12 cellular contexts compared by ENCODE assay signal in genomic region chr5:35863159-35863558, GRCh38. TPM values are rescaled to one million over a fixed set of nuclear protein-coding genes. Genes with fewer than 3 reads are reported as not detected.
A peak's percentile ranks its signal among the peaks of the same experiment; 100 is the strongest.
DNase-seq lines count a peak whose midpoint lies in the region; ATAC-seq and TF ChIP-seq lines count a peak whose summit lies in the region.
"Had no signal": no experiment of that assay in that cellular context is flagged by ENCODE, and none has a peak within 500 bp of the region (broad histone marks: within the 10 kb centered on the region; RNA-seq: fewer than 3 reads in every experiment).

No MANE protein-coding gene starts in this region.

- intact Hi-C loops in activated T-helper 1 cell treated with anti-CD3 and anti-CD28 coated beads, Interleukin-12 subunit alpha, Interleukin-12 subunit beta, Interleukin-2, Interleukin-4 antibody, amounts not matched to agents 30 ng/mL and 10 ng/mL and 1 ng/mL, durations not matched to agents 14 hours and 24 hours and 36 hours (cut with micrococcal nuclease): loop anchor here (1.0 kb wide), 1 partner anchor 8 kb away; no protein-coding TSS in a partner anchor

- POLR2A ChIA-PET in RWPE1 (lab: Yijun Ruan, JAX; ENCODE audit: low non-redundant PET): no interaction called here

- H3K36me3 Mint-ChIP-seq in activated naive CD4-positive, alpha-beta T cell treated with anti-CD3 and anti-CD28 coated beads, Interleukin-2, amount 50 U/mL, for 24 hours: peaks cover 72% of the 10 kb centered on the region
- peaks cover 76% of the 10 kb centered on the region for H3K36me3 Mint-ChIP-seq in activated T-helper 1 cell treated with anti-CD3 and anti-CD28 coated beads, Interleukin-12 subunit alpha, Interleukin-12 subunit beta, Interleukin-2, Interleukin-4 antibody, amounts not matched to agents 30 ng/mL and 10 ng/mL and 1 ng/mL, durations not matched to agents 14 hours and 24 hours and 36 hours (ENCODE audit: low read depth)

- peaks cover 24% of the 10 kb centered on the region for H3K36me3 ChIP-seq in thymus (ENCODE audit: control insufficient read depth, insufficient read depth)
- H3K36me3 ChIP-seq: cardiac muscle cell had no signal

- no peaks in the 10 kb centered on the region for H3K27me3 Mint-ChIP-seq in activated naive CD4-positive, alpha-beta T cell treated with anti-CD3 and anti-CD28 coated beads, Interleukin-2, amount 50 U/mL, for 24 hours
- no peaks in the 10 kb centered on the region for H3K27me3 Mint-ChIP-seq in activated T-helper 1 cell treated with anti-CD3 and anti-CD28 coated beads, Interleukin-12 subunit alpha, Interleukin-12 subunit beta, Interleukin-2, Interleukin-4 antibody, amounts not matched to agents 30 ng/mL and 10 ng/mL and 1 ng/mL, durations not matched to agents 14 hours and 24 hours and 36 hours (ENCODE audit: insufficient read depth)

- H3K27ac ChIP-seq in thymus (ENCODE audit: low read depth) (peak overlapping the region; percentile 52), RWPE1 (no peak overlapping the region)
- H3K27ac ChIP-seq: cardiac muscle cell had no signal

- DNase-seq in activated naive CD4-positive, alpha-beta T cell (lab: John Stamatoyannopoulos, UW): no peak
- DNase-seq in LNCaP clone FGC (ENCODE audit: low read depth) (peak; percentile 46), RWPE1 (ENCODE audit: low spot score) (no peak), mucosa of gallbladder (ENCODE audit: low spot score) (no peak)
- DNase-seq in activated T-helper 1 cell treated with anti-CD3 and anti-CD28 coated beads, Interleukin-12 subunit alpha, Interleukin-12 subunit beta, Interleukin-2, Interleukin-4 antibody, amounts not matched to agents 30 ng/mL and 10 ng/mL and 1 ng/mL, durations not matched to agents 14 hours and 24 hours and 36 hours (ENCODE audit: low spot score): no peak
- DNase-seq: kidney glomerular epithelial cell, NCI-H2081, SHP77 had no signal

- TF ChIP-seq CTCF in LNCaP clone FGC (IDR thresholded peaks at IDR 0.05; ENCODE audit: control insufficient read depth, extremely low read depth, insufficient read depth): no peak
- no peak for TF ChIP-seq CTCF in RWPE1 (conservative IDR thresholded peaks at IDR 0.05; ENCODE audit: low read depth)

- H3K9me3 ChIP-seq in thymus (ENCODE audit: control insufficient read depth): peaks cover 1% of the 10 kb centered on the region

- no peaks in the 10 kb centered on the region for H3K9me3 Mint-ChIP-seq in activated naive CD4-positive, alpha-beta T cell treated with anti-CD3 and anti-CD28 coated beads, Interleukin-2, amount 50 U/mL, for 24 hours
- peaks cover 15% of the 10 kb centered on the region for H3K9me3 Mint-ChIP-seq in activated T-helper 1 cell treated with anti-CD3 and anti-CD28 coated beads, Interleukin-12 subunit alpha, Interleukin-12 subunit beta, Interleukin-2, Interleukin-4 antibody, amounts not matched to agents 30 ng/mL and 10 ng/mL and 1 ng/mL, durations not matched to agents 14 hours and 24 hours and 36 hours

- no peaks in the 10 kb centered on the region for H3K27me3 ChIP-seq in thymus (ENCODE audit: control insufficient read depth, insufficient read depth)
- H3K27me3 ChIP-seq: cardiac muscle cell had no signal

- peaks cover 8% of the 10 kb centered on the region for H3K4me1 ChIP-seq in thymus (ENCODE audit: control insufficient read depth, insufficient read depth, low read length)

- H3K27ac Mint-ChIP-seq in activated naive CD4-positive, alpha-beta T cell treated with anti-CD3 and anti-CD28 coated beads, Interleukin-2, amount 50 U/mL, for 24 hours: peak overlapping the region; percentile 98
- peak overlapping the region; percentile 92 for H3K27ac Mint-ChIP-seq in activated T-helper 1 cell treated with anti-CD3 and anti-CD28 coated beads, Interleukin-12 subunit alpha, Interleukin-12 subunit beta, Interleukin-2, Interleukin-4 antibody, amounts not matched to agents 30 ng/mL and 10 ng/mL and 1 ng/mL, durations not matched to agents 14 hours and 24 hours and 36 hours

- peak overlapping the region; percentile 93 for H3K4me3 Mint-ChIP-seq in activated naive CD4-positive, alpha-beta T cell treated with anti-CD3 and anti-CD28 coated beads, Interleukin-2, amount 50 U/mL, for 24 hours
- H3K4me3 Mint-ChIP-seq in activated T-helper 1 cell treated with anti-CD3 and anti-CD28 coated beads, Interleukin-12 subunit alpha, Interleukin-12 subunit beta, Interleukin-2, Interleukin-4 antibody, amounts not matched to agents 30 ng/mL and 10 ng/mL and 1 ng/mL, durations not matched to agents 14 hours and 24 hours and 36 hours: peak overlapping the region; percentile 86

- CTCF ChIA-PET in RWPE1 (lab: Yijun Ruan, JAX): no interaction called here

- ATAC-seq in HG02588 (IDR thresholded peaks at IDR 0.05; ENCODE audit: unreplicated experiment): no peak

- WGBS in thymus: 48% methylated on average over 3 of the region's 3 CpGs

- H3K4me3 ChIP-seq in LNCaP clone FGC (ENCODE audit: low read depth, low read length) (no peak overlapping the region), thymus (ENCODE audit: low read length) (peak overlapping the region; percentile 72)
- H3K4me3 ChIP-seq: cardiac muscle cell had no signal

- peaks cover 88% of the 10 kb centered on the region for H3K4me1 Mint-ChIP-seq in activated naive CD4-positive, alpha-beta T cell treated with anti-CD3 and anti-CD28 coated beads, Interleukin-2, amount 50 U/mL, for 24 hours
- H3K4me1 Mint-ChIP-seq in activated T-helper 1 cell treated with anti-CD3 and anti-CD28 coated beads, Interleukin-12 subunit alpha, Interleukin-12 subunit beta, Interleukin-2, Interleukin-4 antibody, amounts not matched to agents 30 ng/mL and 10 ng/mL and 1 ng/mL, durations not matched to agents 14 hours and 24 hours and 36 hours (ENCODE audit: low read depth): peaks cover 92% of the 10 kb centered on the region

RNA-seq across cellular contexts. Expression of gene IL7R, which starts 6.5 kb away (rescaled TPM):
- total RNA-seq in activated T-helper 1 cell treated with anti-CD3 and anti-CD28 coated beads, Interleukin-12 subunit alpha, Interleukin-12 subunit beta, Interleukin-2, Interleukin-4 antibody, amounts not matched to agents 30 ng/mL and 10 ng/mL and 1 ng/mL, durations not matched to agents 14 hours and 24 hours and 36 hours: 47.2 and 50.8 TPM in 2 replicates
- 167 TPM for polyA plus RNA-seq in thymus
- 34.0 TPM for total RNA-seq in mucosa of gallbladder
- total RNA-seq: cardiac muscle cell had no signal
- polyA plus RNA-seq: cardiac muscle cell had no signal
